Comparison of ENCODE assay signal across 19 cellular contexts in the genomic region with DNA sequence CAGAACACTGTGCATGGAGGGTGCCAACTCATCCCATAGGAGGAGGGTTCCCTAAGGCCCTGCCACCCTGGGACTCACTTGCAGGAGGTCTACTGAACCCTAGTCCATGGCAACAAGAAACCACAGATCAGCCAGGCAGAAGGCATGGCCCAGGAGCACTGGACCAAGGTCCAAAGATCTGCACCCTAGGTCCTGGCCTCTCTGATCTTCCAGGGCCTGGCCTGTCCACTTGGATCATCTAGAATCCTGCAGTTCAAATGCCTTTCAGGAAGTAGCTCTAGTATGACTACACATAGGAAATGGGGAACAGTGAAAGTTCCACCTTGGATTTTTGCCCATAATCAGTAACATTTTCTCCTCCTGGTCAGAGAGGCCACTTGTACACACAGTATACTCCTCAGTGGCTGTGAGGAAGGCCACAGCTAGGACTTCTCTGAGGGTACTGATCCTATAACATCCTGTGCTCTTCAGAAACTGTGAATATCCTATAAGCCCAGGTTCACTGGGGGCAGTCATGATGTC. TPM values are rescaled to one million over a fixed set of nuclear protein-coding genes. Genes with fewer than 3 reads are reported as not detected.
DNase-seq lines count a peak whose midpoint lies in the region; ATAC-seq, FAIRE-seq and TF ChIP-seq lines count a peak whose summit lies in the region.
"Had no signal": no experiment of that assay in that cellular context is flagged by ENCODE, and none has a peak within 500 bp of the region (broad histone marks: within the 10 kb centered on the region; RNA-seq: fewer than 3 reads in every experiment).

No MANE protein-coding gene starts in this region.

- peak overlapping the region; percentile 49 for H3K4me3 Mint-ChIP-seq in CD4-positive, alpha-beta T cell
- peak overlapping the region; percentile 75 for H3K4me3 Mint-ChIP-seq in natural killer cell

- in situ Hi-C loops in GM12878 (cut with MboI): no loop called here

- BruUV-seq in GM12878 (replicated peaks; lab: Mats Ljungman, UMichigan): no TSS peak

- H3K9me3 ChIP-seq in CD4-positive, alpha-beta T cell (ENCODE audit: control insufficient read depth, low read length): no peaks in the 10 kb centered on the region
- H3K9me3 ChIP-seq in GM12878 (replicated peaks; ENCODE audit: control insufficient read depth, insufficient read depth, low read length): no peaks in the 10 kb centered on the region
- H3K9me3 ChIP-seq: BLaER1 treated with 17β-estradiol and CSF1 and Interleukin-3, amounts not matched to agents 10 nM and 100 nM; heart right ventricle; SJCRH30; vagina had no signal

- no peaks in the 10 kb centered on the region for H3K9me3 Mint-ChIP-seq in CD4-positive, alpha-beta T cell
- H3K9me3 Mint-ChIP-seq in natural killer cell: no peaks in the 10 kb centered on the region

- intact Hi-C loops in CD4-positive, alpha-beta T cell (cut with DNase I, micrococcal nuclease): no loop called here
- intact Hi-C loops in GM12878 (cut with micrococcal nuclease; ENCODE audit: unreplicated experiment) (no loop called here), natural killer cell (cut with micrococcal nuclease) (no loop called here)

- no peak overlapping the region for H3K4me3 ChIP-seq in GM12878
- H3K4me3 ChIP-seq: BLaER1 treated with 17β-estradiol and CSF1 and Interleukin-3, amounts not matched to agents 10 nM and 100 nM; heart right ventricle; SJCRH30; vagina had no signal

- SMC1A ChIA-PET in GM12878 (lab: Charles Lee; ENCODE audit: uncharacterized antibody, unreplicated experiment): interaction anchor here (1.0 to 35.3 kb wide), 3 partner anchors 10 to 50 kb away, joined by 3 to 1132 read pairs (median 1132); partner anchors contain the start of gene ANXA6

- no peaks in the 10 kb centered on the region for H3K27me3 Mint-ChIP-seq in CD4-positive, alpha-beta T cell
- no peaks in the 10 kb centered on the region for H3K27me3 Mint-ChIP-seq in natural killer cell (ENCODE audit: low read depth in 2 of 2)
- H3K27me3 Mint-ChIP-seq: progenitor cell of endocrine pancreas had no signal

- POLR2A ChIA-PET in CD4-positive, alpha-beta T cell (lab: Charles Lee): interaction anchor here (1.0 to 7.8 kb wide), 3 partner anchors 9 to 106 kb away, joined by 3 to 71 read pairs (median 4); partner anchors contain the start of genes ANXA6 and GM2A
- POLR2A ChIA-PET in GM12878 (lab: Charles Lee): interaction anchor here (0.5 to 8.4 kb wide), 5 partner anchors 8 to 68 kb away, joined by 3 to 153 read pairs (median 5); partner anchors contain the start of gene ANXA6

- DNase-seq in CD4-positive, alpha-beta T cell: no peak
- DNase-seq in EL: peak; percentile 12
- no peak for DNase-seq in GM12878 (ENCODE audit: low read depth, low spot score)
- DNase-seq in natural killer cell: no peak
- DNase-seq in effector CD8-positive, alpha-beta T cell (lab: John Stamatoyannopoulos, UW): no peak
- DNase-seq: activated CD8-positive, alpha-beta memory T cell treated with anti-CD3 and anti-CD28 coated beads, Interleukin-2, amount 50 U/mL, for 4 hours; amniotic stem cell; heart right ventricle; kidney glomerular epithelial cell; NCI-H1694 treated with DMSO at 0.1 percent for 48 hours; NCI-H446 treated with DMSO at 0.1 percent for 48 hours; SJCRH30 had no signal

- H3K4me2 ChIP-seq in GM12878 (ENCODE audit: control insufficient read depth, insufficient read depth): peak overlapping the region; percentile 57

- H3K27ac ChIP-seq in CD4-positive, alpha-beta T cell (ENCODE audit: low read depth, low read length): peak overlapping the region; percentile 89
- H3K27ac ChIP-seq in GM12878 (ENCODE audit: control insufficient read depth, insufficient read depth): peak overlapping the region; percentile 63
- H3K27ac ChIP-seq: BLaER1 treated with 17β-estradiol and CSF1 and Interleukin-3, amounts not matched to agents 10 nM and 100 nM; heart right ventricle; SJCRH30; vagina had no signal

- FAIRE-seq in GM12878 (lab: Jason Lieb, UNC): no peak
- FAIRE-seq: colon had no signal

- H3K27me3 ChIP-seq in CD4-positive, alpha-beta T cell (ENCODE audit: control insufficient read depth, insufficient read depth, low read length): no peaks in the 10 kb centered on the region
- H3K27me3 ChIP-seq in GM12878 (replicated peaks in 1 of 2; ENCODE audit: control insufficient read depth in 2 of 2, insufficient read depth in 2 of 2, low read length in 1 of 2): no peaks in the 10 kb centered on the region
- H3K27me3 ChIP-seq: BLaER1 treated with 17β-estradiol and CSF1 and Interleukin-3, amounts not matched to agents 10 nM and 100 nM; heart right ventricle; SJCRH30; vagina had no signal

- no peak for TF ChIP-seq RAD21 in GM12878 (IDR thresholded peaks at IDR 0.05; ENCODE audit: insufficient read depth, low read depth, low read length)

- peak overlapping the region; percentile 91 for H3K27ac Mint-ChIP-seq in CD4-positive, alpha-beta T cell
- H3K27ac Mint-ChIP-seq in natural killer cell: peak overlapping the region; percentile 80 to 95
- H3K27ac Mint-ChIP-seq: progenitor cell of endocrine pancreas had no signal

- H3K36me3 Mint-ChIP-seq in CD4-positive, alpha-beta T cell (ENCODE audit: low read depth): peaks cover 71% of the 10 kb centered on the region
- H3K36me3 Mint-ChIP-seq in natural killer cell: no peaks in the 10 kb centered on the region

- no peak overlapping the region for H2AFZ ChIP-seq in GM12878 (ENCODE audit: control insufficient read depth, low read depth, low read length)

- CTCF ChIA-PET in CD4-positive, alpha-beta T cell (lab: Charles Lee): interaction anchor here (1.5 to 3.4 kb wide), 2 partner anchors 19 to 20 kb away, joined by 3 to 13 read pairs; no protein-coding TSS in a partner anchor
- CTCF ChIA-PET in GM12878 (lab: Yijun Ruan, JAX): interaction anchor here (0.6 to 40.1 kb wide), 4 partner anchors 7 to 367 kb away, joined by 3 to 1107 read pairs (median 555); partner anchors contain the start of gene ANXA6

- no peak for TF ChIP-seq EP300 in GM12878 (IDR thresholded peaks at IDR 0.05; ENCODE audit: borderline replicate concordance in 1 of 2, control insufficient read depth in 1 of 2, low read depth in 2 of 2, low read length in 2 of 2)

- H3K9ac ChIP-seq in GM12878 (ENCODE audit: control insufficient read depth, insufficient read depth, low read length): no peak overlapping the region

- RAD21 ChIA-PET in GM12878 (lab: Charles Lee; ENCODE audit: unreplicated experiment): interaction anchor here (0.9 to 8.4 kb wide), 5 partner anchors 7 to 92 kb away, joined by 3 to 189 read pairs (median 3); no protein-coding TSS in a partner anchor

- no peak for ATAC-seq in CD4-positive, alpha-beta T cell (ENCODE audit: poor library complexity)
- ATAC-seq in GM12878 (no peak), natural killer cell (no peak), HG03520 (IDR thresholded peaks at IDR 0.05; ENCODE audit: unreplicated experiment) (no peak), HG02885 (IDR thresholded peaks at IDR 0.05; ENCODE audit: poor library complexity, unreplicated experiment) (no peak)
- ATAC-seq: esophagus mucosa, heart right ventricle had no signal

- peaks cover 79% of the 10 kb centered on the region for H3K4me1 ChIP-seq in GM12878 (ENCODE audit: control insufficient read depth, insufficient read depth, low read length)
- H3K4me1 ChIP-seq: SJCRH30 had no signal

- H3K4me1 Mint-ChIP-seq in CD4-positive, alpha-beta T cell (ENCODE audit: low read depth): peaks cover 95% of the 10 kb centered on the region
- peaks cover 90 to 100% of the 10 kb centered on the region in 2 donors for H3K4me1 Mint-ChIP-seq in natural killer cell

- H4K20me1 ChIP-seq in GM12878 (ENCODE audit: control insufficient read depth, insufficient read depth): peaks cover 4% of the 10 kb centered on the region

- peaks cover 99% of the 10 kb centered on the region for H3K79me2 ChIP-seq in GM12878 (ENCODE audit: control insufficient read depth, insufficient read depth, low read length)

- no peak for TF ChIP-seq POLR2A in GM12878 (IDR thresholded peaks at IDR 0.05; ENCODE audit: low read depth, low read length)

- TF ChIP-seq CTCF in CD4-positive, alpha-beta T cell (IDR thresholded peaks at IDR 0.05): no peak
- TF ChIP-seq CTCF in GM12878 (IDR thresholded peaks at IDR 0.05 in 2 of 3, conservative IDR thresholded peaks at IDR 0.05 in 1 of 3; ENCODE audit: control insufficient read depth in 2 of 3, extremely low read depth in 1 of 3, insufficient read depth in 1 of 3, low read depth in 3 of 3, low read length in 3 of 3) (no peak), natural killer cell (IDR thresholded peaks at IDR 0.05) (no peak)

- peaks cover 28 to 43% of the 10 kb centered on the region in 2 experiments for H3K36me3 ChIP-seq in GM12878 (ENCODE audit: control insufficient read depth in 2 of 2, insufficient read depth in 2 of 2, low read length in 1 of 2)

TF ChIP-seq in GM12878, 131 proteins besides CTCF, POLR2A, EP300 and RAD21 (continues in another document):
- TF ChIP-seq CHD2 (IDR thresholded peaks at IDR 0.05; ENCODE audit: borderline replicate concordance, low read depth, low read length): no peak

RNA-seq across cellular contexts. Expression of gene ANXA6, which starts 11.5 kb away (rescaled TPM):
- 100 to 1,000 TPM; 108 to 130 TPM for total RNA-seq in CD4-positive, alpha-beta T cell
- 295 and 301 TPM in 2 replicates for total RNA-seq in GM12878 (2013; cell fraction: nucleolus; rRNA removed)
- total RNA-seq in GM12878 (2014; rRNA removed) (477 and 484 TPM in 2 replicates), GM12878 (2014; rRNA removed; fragmentation: Illumina TruSeq; extraction: Trizol) (549 and 550 TPM in 2 replicates), GM12878 (2021) (528 and 542 TPM in 2 replicates), natural killer cell (100 to 1,000 TPM; 504 to 629 (median 535) TPM)
- 195 TPM for polyA plus RNA-seq in GM12878 (2011; ENCODE audit: low read depth)
- polyA plus RNA-seq in GM12878 (2011; rRNA removed) (460 and 571 TPM in 2 replicates), GM12878 (2014; fragmentation: Illumina TruSeq; extraction: Trizol) (506 and 510 TPM in 2 replicates), GM12878 (2014; fragmentation: Nextera tagmentation; extraction: Ambion mirVana) (10 to 100 TPM; 44.0 to 73.1 TPM), GM12878 (2014; rRNA removed) (453 and 470 TPM in 2 replicates), GM12878 (2016; fragmentation: Nextera tagmentation; extraction: Ambion mirVana) (100 to 1,000 TPM; 280 to 291 TPM)
- 618 and 630 TPM in 2 replicates for polyA plus RNA-seq in GM12878 (2011; cell fraction: cytosol; rRNA removed)
- 407 and 532 TPM in 2 replicates for polyA plus RNA-seq in GM12878 (2011; cell fraction: nucleus; rRNA removed)
- polyA plus RNA-seq in GM12878 (2012): 297 and 330 TPM in 2 replicates
- polyA minus RNA-seq in GM12878 (2011; rRNA and poly(A)+ RNA removed): 634 and 706 TPM in 2 replicates
- polyA minus RNA-seq in GM12878 (2011; cell fraction: cytosol; rRNA and poly(A)+ RNA removed): 242 and 263 TPM in 2 replicates
- polyA minus RNA-seq in GM12878 (2011; cell fraction: nucleus; rRNA and poly(A)+ RNA removed): 286 and 410 TPM in 2 replicates
